Comparison of ENCODE assay signal across 8 cellular contexts in genomic region chr2:115848192-115848591, GRCh38.
"Had no signal": no experiment of that assay in that cellular context is flagged by ENCODE, and none has a peak within 500 bp of the region (broad histone marks: within the 10 kb centered on the region; RNA-seq: fewer than 3 reads in every experiment).

No MANE protein-coding gene starts in this region.

- H3K27ac Mint-ChIP-seq: GM23338, H9, HFFc6 had no signal

- DNase-seq: GM23248, GOT3, H7, H9, HCEC 1CT, HFFc6 had no signal

- H3K36me3 ChIP-seq: HAP-1 had no signal

- H3K4me1 Mint-ChIP-seq: GM23338 had no signal

- H3K4me3 Mint-ChIP-seq: GM23338, H9, HFFc6 had no signal

- H3K4me3 ChIP-seq: GM23248, GM23338, HAP-1 had no signal

- H3K9me3 ChIP-seq: HAP-1 had no signal

- H3K27ac ChIP-seq: GM23248 had no signal

- H3K9me3 Mint-ChIP-seq: GM23338, H9 had no signal
